29 cellular contexts compared by ENCODE assay signal in genomic region chr15:42808921-42809320, GRCh38.
"Had no signal": no experiment of that assay in that cellular context is flagged by ENCODE, and none has a peak within 500 bp of the region (broad histone marks: within the 10 kb centered on the region; RNA-seq: fewer than 3 reads in every experiment).

No MANE protein-coding gene starts in this region.

- DNase-seq: activated CD4-positive, alpha-beta memory T cell treated with anti-CD3 and anti-CD28 coated beads, Interleukin-2, amount 10 ng/mL, durations not matched to agents 7 days and 5 days; activated CD4-positive, alpha-beta T cell treated with anti-CD3 and anti-CD28 coated beads, Interleukin-2, amount 10 ng/mL, durations not matched to agents 7 days and 5 days; activated CD4-positive, CD25-positive, alpha-beta regulatory T cell treated with anti-CD3 and anti-CD28 coated beads, Interleukin-2, amount 50 U/mL, for 72 hours; activated CD8-positive, alpha-beta memory T cell treated with anti-CD3 and anti-CD28 coated beads, Interleukin-2, amount 50 U/mL, for 48 hours; activated gamma-delta T cell; activated naive CD4-positive, alpha-beta T cell treated with anti-CD3 and anti-CD28 coated beads, Interleukin-2, amount 10 ng/mL, durations not matched to agents 7 days and 5 days; activated naive CD8-positive, alpha-beta T cell treated with anti-CD3 and anti-CD28 coated beads, Interleukin-2, amount 10 ng/mL, durations not matched to agents 7 days and 5 days; activated T-cell treated with anti-CD3 and anti-CD28 coated beads, Interleukin-2, amount 50 U/mL, for 24 hours; dorsolateral prefrontal cortex; effector memory CD4-positive, alpha-beta T cell; erythroblast; foreskin fibroblast; heart left ventricle; hypothalamus; immature natural killer cell; kidney; left colon; mammary epithelial cell; posterior cingulate gyrus; right cardiac atrium; stimulated activated CD4-positive, alpha-beta T cell treated with anti-CD3 and anti-CD28 coated beads, Interleukin-2, amount 100 ng/mL, for 48 hours; stimulated activated naive CD8-positive, alpha-beta T cell treated with anti-CD3 and anti-CD28 coated beads, Interleukin-15, Interleukin-2, amounts not matched to agents 100 U/mL and 50 U/mL, for 24 hours; T-helper 9 cell; testis; transverse colon; WERI-Rb-1 had no signal

- H3K36me3 ChIP-seq: transverse colon, WERI-Rb-1 had no signal

- H3K27me3 Mint-ChIP-seq: activated CD4-positive, alpha-beta memory T cell treated with anti-CD3 and anti-CD28 coated beads, Interleukin-2, amount 10 ng/mL, durations not matched to agents 7 days and 5 days; activated CD4-positive, alpha-beta T cell treated with anti-CD3 and anti-CD28 coated beads, Interleukin-2, amount 10 ng/mL, durations not matched to agents 7 days and 5 days; activated naive CD4-positive, alpha-beta T cell treated with anti-CD3 and anti-CD28 coated beads, Interleukin-2, amount 10 ng/mL, durations not matched to agents 7 days and 5 days; activated naive CD8-positive, alpha-beta T cell treated with anti-CD3 and anti-CD28 coated beads, Interleukin-2, amount 10 ng/mL, durations not matched to agents 7 days and 5 days; activated T-cell treated with anti-CD3 and anti-CD28 coated beads, Interleukin-2, amount 50 U/mL, for 24 hours; central memory CD8-positive, alpha-beta T cell had no signal

- H3K4me1 ChIP-seq: heart left ventricle, testis, transverse colon had no signal

- H3K9me3 Mint-ChIP-seq: activated CD4-positive, alpha-beta memory T cell treated with anti-CD3 and anti-CD28 coated beads, Interleukin-2, amount 10 ng/mL, durations not matched to agents 7 days and 5 days; activated CD4-positive, alpha-beta T cell treated with anti-CD3 and anti-CD28 coated beads, Interleukin-2, amount 10 ng/mL, durations not matched to agents 7 days and 5 days; activated naive CD4-positive, alpha-beta T cell treated with anti-CD3 and anti-CD28 coated beads, Interleukin-2, amount 10 ng/mL, durations not matched to agents 7 days and 5 days; activated naive CD8-positive, alpha-beta T cell treated with anti-CD3 and anti-CD28 coated beads, Interleukin-2, amount 10 ng/mL, durations not matched to agents 7 days and 5 days; activated T-cell treated with anti-CD3 and anti-CD28 coated beads, Interleukin-2, amount 50 U/mL, for 24 hours; central memory CD8-positive, alpha-beta T cell; immature natural killer cell; nephron had no signal

- H3K27ac Mint-ChIP-seq: activated CD4-positive, alpha-beta memory T cell treated with anti-CD3 and anti-CD28 coated beads, Interleukin-2, amount 10 ng/mL, durations not matched to agents 7 days and 5 days; activated CD4-positive, alpha-beta T cell treated with anti-CD3 and anti-CD28 coated beads, Interleukin-2, amount 10 ng/mL, durations not matched to agents 7 days and 5 days; activated naive CD4-positive, alpha-beta T cell treated with anti-CD3 and anti-CD28 coated beads, Interleukin-2, amount 10 ng/mL, durations not matched to agents 7 days and 5 days; activated naive CD8-positive, alpha-beta T cell treated with anti-CD3 and anti-CD28 coated beads, Interleukin-2, amount 10 ng/mL, durations not matched to agents 7 days and 5 days; activated T-cell treated with anti-CD3 and anti-CD28 coated beads, Interleukin-2, amount 50 U/mL, for 24 hours; nephron had no signal

- H3K27me3 ChIP-seq: dorsolateral prefrontal cortex, heart left ventricle, testis, transverse colon had no signal

- H3K9me3 ChIP-seq: heart left ventricle, testis, transverse colon had no signal

- H3K4me1 Mint-ChIP-seq: activated CD4-positive, alpha-beta memory T cell treated with anti-CD3 and anti-CD28 coated beads, Interleukin-2, amount 10 ng/mL, durations not matched to agents 7 days and 5 days; activated CD4-positive, alpha-beta T cell treated with anti-CD3 and anti-CD28 coated beads, Interleukin-2, amount 10 ng/mL, durations not matched to agents 7 days and 5 days; activated naive CD4-positive, alpha-beta T cell treated with anti-CD3 and anti-CD28 coated beads, Interleukin-2, amount 10 ng/mL, durations not matched to agents 7 days and 5 days; activated naive CD8-positive, alpha-beta T cell treated with anti-CD3 and anti-CD28 coated beads, Interleukin-2, amount 10 ng/mL, durations not matched to agents 7 days and 5 days; central memory CD8-positive, alpha-beta T cell; immature natural killer cell; nephron had no signal

- ATAC-seq: heart left ventricle; left colon; right cardiac atrium; stimulated activated naive CD8-positive, alpha-beta T cell treated with anti-CD3 and anti-CD28 coated beads, Interleukin-15, Interleukin-2, amounts not matched to agents 100 U/mL and 50 U/mL, for 24 hours had no signal

- H3K4me3 Mint-ChIP-seq: activated CD4-positive, alpha-beta memory T cell treated with anti-CD3 and anti-CD28 coated beads, Interleukin-2, amount 10 ng/mL, durations not matched to agents 7 days and 5 days; activated CD4-positive, alpha-beta T cell treated with anti-CD3 and anti-CD28 coated beads, Interleukin-2, amount 10 ng/mL, durations not matched to agents 7 days and 5 days; activated naive CD4-positive, alpha-beta T cell treated with anti-CD3 and anti-CD28 coated beads, Interleukin-2, amount 10 ng/mL, durations not matched to agents 7 days and 5 days; activated naive CD8-positive, alpha-beta T cell treated with anti-CD3 and anti-CD28 coated beads, Interleukin-2, amount 10 ng/mL, durations not matched to agents 7 days and 5 days; activated T-cell treated with anti-CD3 and anti-CD28 coated beads, Interleukin-2, amount 50 U/mL, for 24 hours; central memory CD8-positive, alpha-beta T cell; immature natural killer cell; nephron had no signal

- H3K27ac ChIP-seq: coronary artery, dorsolateral prefrontal cortex, heart left ventricle, testis, transverse colon, WERI-Rb-1 had no signal

- H3K4me3 ChIP-seq: coronary artery, dorsolateral prefrontal cortex, heart left ventricle, testis, transverse colon had no signal
